Comparison of ENCODE assay signal across 8 cellular contexts in genomic region chr6:134052776-134053120, GRCh38. TPM values are rescaled to one million over a fixed set of nuclear protein-coding genes. Genes with fewer than 3 reads are reported as not detected.
A peak's percentile ranks its signal among the peaks of the same experiment; 100 is the strongest.
DNase-seq lines count a peak whose midpoint lies in the region; ATAC-seq and TF ChIP-seq lines count a peak whose summit lies in the region.

No MANE protein-coding gene starts in this region.

- peak overlapping the region in 1 of 2 donors; percentile 31 for H3K9ac ChIP-seq in colonic mucosa (ENCODE audit: low read depth in 2 of 2, low read length in 2 of 2)

- H3K9me3 ChIP-seq in BE2C (no peaks in the 10 kb centered on the region), colonic mucosa (no peaks in the 10 kb centered on the region)

- H3K36me3 Mint-ChIP-seq in IgD-negative memory B cell = no peaks in the 10 kb centered on the region
- H3K36me3 Mint-ChIP-seq in nephron progenitor cell (ENCODE audit: low read depth) = no peaks in the 10 kb centered on the region

- H3K27me3 ChIP-seq in BE2C (no peaks in the 10 kb centered on the region), colonic mucosa (no peaks in the 10 kb centered on the region)

- no peak for DNase-seq in BE2C
- DNase-seq in colonic mucosa = no peak
- no peak for DNase-seq in nephron progenitor cell
- DNase-seq in cerebellum (ENCODE audit: low spot score) = no peak
- DNase-seq in middle frontal gyrus (ENCODE audit: extremely low spot score, low spot score) = no peak

- H3K4me3 Mint-ChIP-seq in IgD-negative memory B cell (peak overlapping the region; percentile 63 to 95 (median 88)), nephron progenitor cell (peak overlapping the region; percentile 95)

- H3K36me3 ChIP-seq in BE2C = no peaks in the 10 kb centered on the region
- no peaks in the 10 kb centered on the region for H3K36me3 ChIP-seq in colonic mucosa

- H3K27ac Mint-ChIP-seq in IgD-negative memory B cell (no peak overlapping the region), nephron progenitor cell (peak overlapping the region; percentile 94)

- H3K4me1 Mint-ChIP-seq in IgD-negative memory B cell (peaks cover 5 to 10% (median 10%) of the 10 kb centered on the region in 3 donors), nephron progenitor cell (peaks cover 36% of the 10 kb centered on the region)

- H3K9me3 Mint-ChIP-seq in IgD-negative memory B cell (no peaks in the 10 kb centered on the region), nephron progenitor cell (no peaks in the 10 kb centered on the region)

- H3K27me3 Mint-ChIP-seq in IgD-negative memory B cell (peaks cover 5% of the 10 kb centered on the region), nephron progenitor cell (ENCODE audit: low read depth, poor library complexity) (no peaks in the 10 kb centered on the region)

- intact Hi-C loops in colonic mucosa (cut with DNase I) = no loop called here

- H3K4me3 ChIP-seq in BE2C (ENCODE audit: low read depth, low read length) = peak overlapping the region; percentile 80
- peak overlapping the region; percentile 58 for H3K4me3 ChIP-seq in colonic mucosa

- ATAC-seq in HG03439 (IDR thresholded peaks at IDR 0.05; ENCODE audit: unreplicated experiment) (no peak), HG02852 (IDR thresholded peaks at IDR 0.05; ENCODE audit: unreplicated experiment) (no peak)

- H3K4me1 ChIP-seq in BE2C = no peaks in the 10 kb centered on the region
- H3K4me1 ChIP-seq in colonic mucosa = no peaks in the 10 kb centered on the region

- no peak for TF ChIP-seq CTCF in BE2C (IDR thresholded peaks at IDR 0.05; ENCODE audit: low read depth, low read length)
- no peak for TF ChIP-seq CTCF in colonic mucosa (IDR thresholded peaks at IDR 0.05)
- TF ChIP-seq CTCF in nephron progenitor cell (IDR thresholded peaks at IDR 0.05) = no peak

- H3K27ac ChIP-seq in colonic mucosa = no peak overlapping the region

RNA-seq across cellular contexts. Expression of gene SLC2A12, which starts 0.3 kb away (rescaled TPM):
- 0.22 TPM for polyA plus RNA-seq in BE2C (2012; ENCODE audit: insufficient read depth, insufficient read length, low read depth)
- not detected for polyA plus RNA-seq in IgD-negative memory B cell
- total RNA-seq in colonic mucosa (1 to 10 TPM in 1 of 2 donors, under 1 TPM in 1; 0.84 to 3.0 TPM), cerebellum (5.3 TPM)
